In genomic region chr10:89611282-89611681, GRCh38 we compare ENCODE assay signal across 10 cellular contexts.
"Had no signal": no experiment of that assay in that cellular context is flagged by ENCODE, and none has a peak within 500 bp of the region (broad histone marks: within the 10 kb centered on the region; RNA-seq: fewer than 3 reads in every experiment).

No MANE protein-coding gene starts in this region.

- ATAC-seq: GM23338, HCT116 had no signal

- DNase-seq: GM23248, GOT3, H7, H9, HCEC 1CT, HFFc6 had no signal

- H3K9me3 ChIP-seq: HAP-1 had no signal

- H3K4me3 ChIP-seq: GM23248, GM23338, HAP-1 had no signal

- H3K4me1 ChIP-seq: HAP-1 had no signal

- FAIRE-seq: H1 had no signal

- H3K27ac ChIP-seq: GM23248 had no signal
